ENCODE assay signal across 2 cellular contexts in the genomic region with DNA sequence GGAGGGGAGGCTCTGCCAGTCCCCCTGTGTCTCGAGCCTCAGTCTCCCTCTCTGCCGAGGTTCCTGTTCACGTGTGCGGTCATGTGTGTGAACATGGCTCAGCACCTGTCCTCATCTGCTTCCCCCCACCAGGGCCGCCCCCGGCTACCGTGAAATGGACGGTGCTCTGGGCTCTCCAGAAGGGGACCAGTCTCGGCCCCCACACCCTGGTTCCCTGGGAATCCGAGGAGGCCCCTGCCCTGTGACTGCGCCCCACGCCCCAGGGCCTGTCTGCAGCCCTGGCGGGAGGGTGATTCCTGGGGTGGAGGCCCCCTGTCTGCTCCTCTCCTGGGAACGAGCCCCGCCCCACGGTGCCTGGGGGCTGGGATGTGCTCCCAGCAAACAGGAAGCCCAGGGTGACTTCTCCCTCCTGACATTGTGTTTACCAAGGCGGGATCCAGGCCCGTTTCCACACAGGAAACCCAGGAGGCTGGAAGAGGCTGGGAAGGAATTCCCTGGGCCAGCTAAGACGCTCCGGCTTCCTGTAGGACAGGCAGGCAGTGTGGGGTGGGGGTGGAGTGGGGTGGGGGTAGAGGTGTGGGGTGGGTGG.
TF ChIP-seq lines count a peak whose summit lies in the region.

No MANE protein-coding gene starts in this region.

TF ChIP-seq in liver, 16 proteins besides CTCF, POLR2A, EP300 and RAD21 (continued from another document):
- TF ChIP-seq ZBTB33 (IDR thresholded peaks at IDR 0.05), result no peak

TF ChIP-seq in HepG2, 621 proteins besides CTCF, POLR2A, EP300 and RAD21 (continued from another document):
- TF ChIP-seq, protein P1, sequence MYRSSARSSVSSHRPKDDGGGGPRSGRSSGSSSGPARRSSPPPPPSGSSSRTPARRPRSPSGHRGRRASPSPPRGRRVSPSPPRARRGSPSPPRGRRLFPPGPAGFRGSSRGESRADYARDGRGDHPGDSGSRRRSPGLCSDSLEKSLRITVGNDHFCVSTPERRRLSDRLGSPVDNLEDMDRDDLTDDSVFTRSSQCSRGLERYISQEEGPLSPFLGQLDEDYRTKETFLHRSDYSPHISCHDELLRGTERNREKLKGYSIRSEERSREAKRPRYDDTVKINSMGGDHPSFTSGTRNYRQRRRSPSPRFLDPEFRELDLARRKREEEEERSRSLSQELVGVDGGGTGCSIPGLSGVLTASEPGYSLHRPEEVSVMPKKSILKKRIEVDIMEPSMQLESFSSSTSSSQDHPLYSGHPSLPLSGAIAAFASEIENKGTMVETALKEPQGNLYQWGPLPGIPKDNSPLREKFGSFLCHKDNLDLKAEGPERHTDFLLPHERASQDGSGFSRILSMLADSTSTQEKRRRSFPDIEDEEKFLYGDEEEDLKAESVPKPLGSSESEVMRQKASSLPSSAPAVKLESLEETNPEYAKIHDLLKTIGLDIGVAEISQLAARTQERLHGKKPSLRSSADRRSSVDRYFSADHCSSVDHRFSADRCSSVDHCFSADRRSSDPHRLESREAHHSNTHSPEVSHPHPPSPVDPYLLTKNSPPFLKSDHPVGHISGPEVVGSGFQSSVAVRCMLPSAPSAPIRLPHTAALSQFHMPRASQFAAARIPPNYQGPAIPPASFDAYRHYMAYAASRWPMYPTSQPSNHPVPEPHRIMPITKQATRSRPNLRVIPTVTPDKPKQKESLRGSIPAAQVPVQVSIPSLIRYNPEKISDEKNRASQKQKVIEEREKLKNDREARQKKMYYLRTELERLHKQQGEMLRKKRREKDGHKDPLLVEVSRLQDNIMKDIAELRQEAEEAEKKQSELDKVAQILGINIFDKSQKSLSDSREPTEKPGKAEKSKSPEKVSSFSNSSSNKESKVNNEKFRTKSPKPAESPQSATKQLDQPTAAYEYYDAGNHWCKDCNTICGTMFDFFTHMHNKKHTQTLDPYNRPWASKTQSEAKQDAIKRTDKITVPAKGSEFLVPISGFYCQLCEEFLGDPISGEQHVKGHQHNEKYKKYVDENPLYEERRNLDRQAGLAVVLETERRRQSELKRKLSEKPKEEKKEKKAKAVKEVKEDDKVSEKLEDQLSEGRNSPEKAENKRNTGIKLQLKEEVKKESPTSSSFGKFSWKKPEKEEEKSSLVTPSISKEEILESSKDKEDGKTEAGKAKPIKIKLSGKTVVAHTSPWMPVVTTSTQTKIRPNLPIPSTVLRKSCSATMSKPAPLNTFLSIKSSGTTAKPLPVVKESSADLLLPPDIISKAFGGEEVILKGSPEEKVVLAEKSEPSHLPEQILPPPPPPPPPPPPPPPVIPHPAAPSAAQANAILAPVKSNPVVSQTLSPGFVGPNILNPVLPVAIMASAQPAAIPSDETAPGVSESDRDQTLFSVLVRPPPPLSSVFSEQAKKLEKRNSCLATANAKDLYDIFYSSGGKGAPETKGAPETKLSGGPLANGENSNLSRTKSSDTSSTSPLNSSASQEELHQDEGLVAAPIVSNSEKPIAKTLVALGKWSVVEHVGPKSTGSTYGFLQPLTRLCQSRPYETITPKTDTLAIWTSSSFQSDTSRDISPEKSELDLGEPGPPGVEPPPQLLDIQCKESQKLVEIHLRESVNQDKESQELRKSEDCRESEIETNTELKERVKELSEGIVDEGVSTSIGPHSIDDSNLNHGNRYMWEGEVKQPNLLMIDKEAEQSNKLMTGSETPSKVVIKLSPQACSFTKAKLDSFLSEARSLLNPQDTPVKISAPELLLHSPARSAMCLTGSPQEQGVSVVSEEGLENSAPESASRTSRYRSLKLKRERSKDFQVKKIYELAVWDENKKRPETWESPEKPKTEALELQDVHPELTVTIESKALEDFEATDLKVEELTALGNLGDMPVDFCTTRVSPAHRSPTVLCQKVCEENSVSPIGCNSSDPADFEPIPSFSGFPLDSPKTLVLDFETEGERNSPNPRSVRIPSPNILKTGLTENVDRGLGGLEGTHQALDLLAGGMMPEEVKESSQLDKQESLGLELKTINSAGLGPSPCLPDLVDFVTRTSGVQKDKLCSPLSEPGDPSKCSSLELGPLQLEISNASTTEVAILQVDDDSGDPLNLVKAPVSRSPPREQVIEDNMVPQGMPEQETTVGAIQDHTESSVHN (CRISPR knock-in tag; IDR thresholded peaks at IDR 0.05), result no peak
- TF ChIP-seq ETV6 (CRISPR knock-in tag; conservative IDR thresholded peaks at IDR 0.05), result no peak
- TF ChIP-seq MED1 (CRISPR knock-in tag; IDR thresholded peaks at IDR 0.05), result no peak
- no peak for TF ChIP-seq FOXO1 (CRISPR knock-in tag; IDR thresholded peaks at IDR 0.05)
- no peak for TF ChIP-seq ZNF703 (CRISPR knock-in tag; IDR thresholded peaks at IDR 0.05; ENCODE audit: borderline replicate concordance)
- TF ChIP-seq, protein P2, sequence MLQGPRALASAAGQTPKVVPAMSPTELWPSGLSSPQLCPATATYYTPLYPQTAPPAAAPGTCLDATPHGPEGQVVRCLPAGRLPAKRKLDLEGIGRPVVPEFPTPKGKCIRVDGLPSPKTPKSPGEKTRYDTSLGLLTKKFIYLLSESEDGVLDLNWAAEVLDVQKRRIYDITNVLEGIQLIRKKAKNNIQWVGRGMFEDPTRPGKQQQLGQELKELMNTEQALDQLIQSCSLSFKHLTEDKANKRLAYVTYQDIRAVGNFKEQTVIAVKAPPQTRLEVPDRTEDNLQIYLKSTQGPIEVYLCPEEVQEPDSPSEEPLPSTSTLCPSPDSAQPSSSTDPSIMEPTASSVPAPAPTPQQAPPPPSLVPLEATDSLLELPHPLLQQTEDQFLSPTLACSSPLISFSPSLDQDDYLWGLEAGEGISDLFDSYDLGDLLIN (CRISPR knock-in tag; IDR thresholded peaks at IDR 0.05; ENCODE audit: borderline replicate concordance), result no peak
- TF ChIP-seq SETDB1 (CRISPR knock-in tag; IDR thresholded peaks at IDR 0.05; ENCODE audit: borderline replicate concordance), result no peak
TF ChIP-seq in HepG2: peak in this region for 0.
